Comparison of ENCODE assay signal across 1 cellular context in the genomic region with DNA sequence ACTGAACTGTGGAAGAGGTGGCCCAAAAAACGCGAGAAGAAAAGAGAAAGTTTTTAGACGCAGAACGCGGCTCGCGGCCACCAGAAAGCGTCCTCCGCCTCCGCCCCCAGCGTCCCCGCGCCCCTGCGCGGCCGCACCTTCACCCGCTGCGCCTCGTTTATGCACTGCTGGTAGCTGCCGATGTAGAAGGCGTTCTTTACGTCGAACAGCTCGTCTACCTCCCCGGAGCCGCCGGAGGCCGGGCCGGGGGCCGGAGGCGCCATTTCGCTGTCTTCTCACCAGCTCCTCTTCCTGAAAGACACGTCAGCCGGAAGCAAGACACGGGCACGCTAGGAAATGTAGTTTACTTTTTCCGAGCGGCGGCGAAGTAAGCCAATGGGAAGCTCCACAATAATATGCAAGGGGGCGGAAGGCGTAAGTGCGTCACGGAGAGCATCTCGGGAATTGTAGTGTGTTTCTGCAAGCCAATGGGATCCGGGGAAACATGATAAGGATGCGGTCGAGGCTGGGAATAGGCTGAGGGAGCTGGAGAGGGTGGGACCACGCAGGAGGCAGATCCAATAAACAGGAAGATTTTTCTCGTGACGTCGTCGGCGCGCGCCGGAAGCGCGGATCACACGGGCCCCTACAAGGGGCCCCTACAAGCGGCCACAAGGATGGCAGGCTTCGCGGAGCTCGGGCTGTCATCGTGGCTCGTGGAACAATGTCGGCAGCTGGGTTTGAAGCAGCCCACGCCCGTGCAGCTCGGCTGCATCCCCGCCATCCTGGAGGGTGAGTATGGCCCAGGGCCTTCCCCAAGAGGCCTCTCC.
TF ChIP-seq lines count a peak whose summit lies in the region.

A gene (minus strand): TSS at position 302 of the 809 bp plus-strand sequence. CDS start 39 bp downstream, at position 263.
A gene with protein sequence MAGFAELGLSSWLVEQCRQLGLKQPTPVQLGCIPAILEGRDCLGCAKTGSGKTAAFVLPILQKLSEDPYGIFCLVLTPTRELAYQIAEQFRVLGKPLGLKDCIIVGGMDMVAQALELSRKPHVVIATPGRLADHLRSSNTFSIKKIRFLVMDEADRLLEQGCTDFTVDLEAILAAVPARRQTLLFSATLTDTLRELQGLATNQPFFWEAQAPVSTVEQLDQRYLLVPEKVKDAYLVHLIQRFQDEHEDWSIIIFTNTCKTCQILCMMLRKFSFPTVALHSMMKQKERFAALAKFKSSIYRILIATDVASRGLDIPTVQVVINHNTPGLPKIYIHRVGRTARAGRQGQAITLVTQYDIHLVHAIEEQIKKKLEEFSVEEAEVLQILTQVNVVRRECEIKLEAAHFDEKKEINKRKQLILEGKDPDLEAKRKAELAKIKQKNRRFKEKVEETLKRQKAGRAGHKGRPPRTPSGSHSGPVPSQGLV (plus strand): TSS at position 630 of the 809 bp plus-strand sequence. CDS start 27 bp downstream, at position 657.

TF ChIP-seq in K562, 482 proteins besides CTCF, POLR2A, EP300 and RAD21 (continued from another document and continues in another):
- TF ChIP-seq, protein P1, sequence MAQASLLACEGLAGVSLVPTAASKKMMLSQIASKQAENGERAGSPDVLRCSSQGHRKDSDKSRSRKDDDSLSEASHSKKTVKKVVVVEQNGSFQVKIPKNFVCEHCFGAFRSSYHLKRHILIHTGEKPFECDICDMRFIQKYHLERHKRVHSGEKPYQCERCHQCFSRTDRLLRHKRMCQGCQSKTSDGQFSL (CRISPR knock-in tag; IDR thresholded peaks at IDR 0.05) = no peak
- TF ChIP-seq, protein P1 (tag; IDR thresholded peaks at IDR 0.05) = no peak
- TF ChIP-seq ARID2 (IDR thresholded peaks at IDR 0.05) (no peak), ZNF717 (CRISPR knock-in tag; IDR thresholded peaks at IDR 0.05) (no peak), RBFOX2 (IDR thresholded peaks at IDR 0.05; ENCODE audit: low read depth, low read length) (peak; percentile 100), HMGN3 (IDR thresholded peaks at IDR 0.05; ENCODE audit: borderline replicate concordance, extremely low read depth, insufficient read length, low read depth, low read length) (peak; percentile 35), SMARCA4 (IDR thresholded peaks at IDR 0.05) (no peak), KAT8 (IDR thresholded peaks at IDR 0.05; ENCODE audit: low read depth) (peak; percentile 65; the same call in 1 of the 2 replicates), ZNF212 (CRISPR knock-in tag; IDR thresholded peaks at IDR 0.05) (no peak), MCM7 (IDR thresholded peaks at IDR 0.05) (no peak), CREB1 (IDR thresholded peaks at IDR 0.05) (no peak; the same call in none of the 2 replicates), CREB1 (CRISPR knock-in tag; IDR thresholded peaks at IDR 0.05) (peak; percentile 98), MCM5 (IDR thresholded peaks at IDR 0.05; ENCODE audit: low read depth) (no peak), RCOR1 (IDR thresholded peaks at IDR 0.05; ENCODE audit: borderline replicate concordance in 1 of 2, low read depth in 2 of 2, low read length in 2 of 2) (no peak), MTF1 (CRISPR knock-in tag; IDR thresholded peaks at IDR 0.05; ENCODE audit: borderline replicate concordance) (no peak), MEF2A (IDR thresholded peaks at IDR 0.05; ENCODE audit: control insufficient read depth, low read depth, low read length) (no peak), NFIC (IDR thresholded peaks at IDR 0.05) (no peak), DNMT1 (IDR thresholded peaks at IDR 0.05) (no peak), POU5F1 (IDR thresholded peaks at IDR 0.05; ENCODE audit: borderline replicate concordance, low read depth, low read length, partially characterized antibody) (peak; percentile 79), NEUROD1 (IDR thresholded peaks at IDR 0.05; ENCODE audit: borderline replicate concordance, low read depth, low read length, partially characterized antibody) (peak; percentile 84), HIVEP1 (CRISPR knock-in tag; IDR thresholded peaks at IDR 0.05) (no peak), MBD2 (IDR thresholded peaks at IDR 0.05; ENCODE audit: borderline replicate concordance, low read depth) (peak; percentile 100), ZNF134 (CRISPR knock-in tag; conservative IDR thresholded peaks at IDR 0.05) (no peak), ZEB2 (IDR thresholded peaks at IDR 0.05) (no peak), POLR2AphosphoS2 (IDR thresholded peaks at IDR 0.05; ENCODE audit: low read length) (no peak; the same call in 1 of the 2 replicates)
- TF ChIP-seq, protein P2, sequence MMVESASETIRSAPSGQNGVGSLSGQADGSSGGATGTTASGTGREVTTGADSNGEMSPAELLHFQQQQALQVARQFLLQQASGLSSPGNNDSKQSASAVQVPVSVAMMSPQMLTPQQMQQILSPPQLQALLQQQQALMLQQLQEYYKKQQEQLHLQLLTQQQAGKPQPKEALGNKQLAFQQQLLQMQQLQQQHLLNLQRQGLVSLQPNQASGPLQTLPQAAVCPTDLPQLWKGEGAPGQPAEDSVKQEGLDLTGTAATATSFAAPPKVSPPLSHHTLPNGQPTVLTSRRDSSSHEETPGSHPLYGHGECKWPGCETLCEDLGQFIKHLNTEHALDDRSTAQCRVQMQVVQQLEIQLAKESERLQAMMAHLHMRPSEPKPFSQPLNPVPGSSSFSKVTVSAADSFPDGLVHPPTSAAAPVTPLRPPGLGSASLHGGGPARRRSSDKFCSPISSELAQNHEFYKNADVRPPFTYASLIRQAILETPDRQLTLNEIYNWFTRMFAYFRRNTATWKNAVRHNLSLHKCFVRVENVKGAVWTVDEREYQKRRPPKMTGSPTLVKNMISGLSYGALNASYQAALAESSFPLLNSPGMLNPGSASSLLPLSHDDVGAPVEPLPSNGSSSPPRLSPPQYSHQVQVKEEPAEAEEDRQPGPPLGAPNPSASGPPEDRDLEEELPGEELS (CRISPR knock-in tag; IDR thresholded peaks at IDR 0.05; ENCODE audit: borderline replicate concordance) = no peak
- TF ChIP-seq, protein P3, sequence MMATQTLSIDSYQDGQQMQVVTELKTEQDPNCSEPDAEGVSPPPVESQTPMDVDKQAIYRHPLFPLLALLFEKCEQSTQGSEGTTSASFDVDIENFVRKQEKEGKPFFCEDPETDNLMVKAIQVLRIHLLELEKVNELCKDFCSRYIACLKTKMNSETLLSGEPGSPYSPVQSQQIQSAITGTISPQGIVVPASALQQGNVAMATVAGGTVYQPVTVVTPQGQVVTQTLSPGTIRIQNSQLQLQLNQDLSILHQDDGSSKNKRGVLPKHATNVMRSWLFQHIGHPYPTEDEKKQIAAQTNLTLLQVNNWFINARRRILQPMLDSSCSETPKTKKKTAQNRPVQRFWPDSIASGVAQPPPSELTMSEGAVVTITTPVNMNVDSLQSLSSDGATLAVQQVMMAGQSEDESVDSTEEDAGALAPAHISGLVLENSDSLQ (IDR thresholded peaks at IDR 0.05) = peak; percentile 99
- TF ChIP-seq, protein P4, sequence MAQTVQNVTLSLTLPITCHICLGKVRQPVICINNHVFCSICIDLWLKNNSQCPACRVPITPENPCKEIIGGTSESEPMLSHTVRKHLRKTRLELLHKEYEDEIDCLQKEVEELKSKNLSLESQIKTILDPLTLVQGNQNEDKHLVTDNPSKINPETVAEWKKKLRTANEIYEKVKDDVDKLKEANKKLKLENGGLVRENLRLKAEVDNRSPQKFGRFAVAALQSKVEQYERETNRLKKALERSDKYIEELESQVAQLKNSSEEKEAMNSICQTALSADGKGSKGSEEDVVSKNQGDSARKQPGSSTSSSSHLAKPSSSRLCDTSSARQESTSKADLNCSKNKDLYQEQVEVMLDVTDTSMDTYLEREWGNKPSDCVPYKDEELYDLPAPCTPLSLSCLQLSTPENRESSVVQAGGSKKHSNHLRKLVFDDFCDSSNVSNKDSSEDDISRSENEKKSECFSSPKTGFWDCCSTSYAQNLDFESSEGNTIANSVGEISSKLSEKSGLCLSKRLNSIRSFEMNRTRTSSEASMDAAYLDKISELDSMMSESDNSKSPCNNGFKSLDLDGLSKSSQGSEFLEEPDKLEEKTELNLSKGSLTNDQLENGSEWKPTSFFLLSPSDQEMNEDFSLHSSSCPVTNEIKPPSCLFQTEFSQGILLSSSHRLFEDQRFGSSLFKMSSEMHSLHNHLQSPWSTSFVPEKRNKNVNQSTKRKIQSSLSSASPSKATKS (CRISPR knock-in tag; IDR thresholded peaks at IDR 0.05) = no peak
- TF ChIP-seq, protein P5, sequence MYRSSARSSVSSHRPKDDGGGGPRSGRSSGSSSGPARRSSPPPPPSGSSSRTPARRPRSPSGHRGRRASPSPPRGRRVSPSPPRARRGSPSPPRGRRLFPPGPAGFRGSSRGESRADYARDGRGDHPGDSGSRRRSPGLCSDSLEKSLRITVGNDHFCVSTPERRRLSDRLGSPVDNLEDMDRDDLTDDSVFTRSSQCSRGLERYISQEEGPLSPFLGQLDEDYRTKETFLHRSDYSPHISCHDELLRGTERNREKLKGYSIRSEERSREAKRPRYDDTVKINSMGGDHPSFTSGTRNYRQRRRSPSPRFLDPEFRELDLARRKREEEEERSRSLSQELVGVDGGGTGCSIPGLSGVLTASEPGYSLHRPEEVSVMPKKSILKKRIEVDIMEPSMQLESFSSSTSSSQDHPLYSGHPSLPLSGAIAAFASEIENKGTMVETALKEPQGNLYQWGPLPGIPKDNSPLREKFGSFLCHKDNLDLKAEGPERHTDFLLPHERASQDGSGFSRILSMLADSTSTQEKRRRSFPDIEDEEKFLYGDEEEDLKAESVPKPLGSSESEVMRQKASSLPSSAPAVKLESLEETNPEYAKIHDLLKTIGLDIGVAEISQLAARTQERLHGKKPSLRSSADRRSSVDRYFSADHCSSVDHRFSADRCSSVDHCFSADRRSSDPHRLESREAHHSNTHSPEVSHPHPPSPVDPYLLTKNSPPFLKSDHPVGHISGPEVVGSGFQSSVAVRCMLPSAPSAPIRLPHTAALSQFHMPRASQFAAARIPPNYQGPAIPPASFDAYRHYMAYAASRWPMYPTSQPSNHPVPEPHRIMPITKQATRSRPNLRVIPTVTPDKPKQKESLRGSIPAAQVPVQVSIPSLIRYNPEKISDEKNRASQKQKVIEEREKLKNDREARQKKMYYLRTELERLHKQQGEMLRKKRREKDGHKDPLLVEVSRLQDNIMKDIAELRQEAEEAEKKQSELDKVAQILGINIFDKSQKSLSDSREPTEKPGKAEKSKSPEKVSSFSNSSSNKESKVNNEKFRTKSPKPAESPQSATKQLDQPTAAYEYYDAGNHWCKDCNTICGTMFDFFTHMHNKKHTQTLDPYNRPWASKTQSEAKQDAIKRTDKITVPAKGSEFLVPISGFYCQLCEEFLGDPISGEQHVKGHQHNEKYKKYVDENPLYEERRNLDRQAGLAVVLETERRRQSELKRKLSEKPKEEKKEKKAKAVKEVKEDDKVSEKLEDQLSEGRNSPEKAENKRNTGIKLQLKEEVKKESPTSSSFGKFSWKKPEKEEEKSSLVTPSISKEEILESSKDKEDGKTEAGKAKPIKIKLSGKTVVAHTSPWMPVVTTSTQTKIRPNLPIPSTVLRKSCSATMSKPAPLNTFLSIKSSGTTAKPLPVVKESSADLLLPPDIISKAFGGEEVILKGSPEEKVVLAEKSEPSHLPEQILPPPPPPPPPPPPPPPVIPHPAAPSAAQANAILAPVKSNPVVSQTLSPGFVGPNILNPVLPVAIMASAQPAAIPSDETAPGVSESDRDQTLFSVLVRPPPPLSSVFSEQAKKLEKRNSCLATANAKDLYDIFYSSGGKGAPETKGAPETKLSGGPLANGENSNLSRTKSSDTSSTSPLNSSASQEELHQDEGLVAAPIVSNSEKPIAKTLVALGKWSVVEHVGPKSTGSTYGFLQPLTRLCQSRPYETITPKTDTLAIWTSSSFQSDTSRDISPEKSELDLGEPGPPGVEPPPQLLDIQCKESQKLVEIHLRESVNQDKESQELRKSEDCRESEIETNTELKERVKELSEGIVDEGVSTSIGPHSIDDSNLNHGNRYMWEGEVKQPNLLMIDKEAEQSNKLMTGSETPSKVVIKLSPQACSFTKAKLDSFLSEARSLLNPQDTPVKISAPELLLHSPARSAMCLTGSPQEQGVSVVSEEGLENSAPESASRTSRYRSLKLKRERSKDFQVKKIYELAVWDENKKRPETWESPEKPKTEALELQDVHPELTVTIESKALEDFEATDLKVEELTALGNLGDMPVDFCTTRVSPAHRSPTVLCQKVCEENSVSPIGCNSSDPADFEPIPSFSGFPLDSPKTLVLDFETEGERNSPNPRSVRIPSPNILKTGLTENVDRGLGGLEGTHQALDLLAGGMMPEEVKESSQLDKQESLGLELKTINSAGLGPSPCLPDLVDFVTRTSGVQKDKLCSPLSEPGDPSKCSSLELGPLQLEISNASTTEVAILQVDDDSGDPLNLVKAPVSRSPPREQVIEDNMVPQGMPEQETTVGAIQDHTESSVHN (IDR thresholded peaks at IDR 0.05; ENCODE audit: borderline replicate concordance in 1 of 2, low read depth in 1 of 2) = no peak
- TF ChIP-seq, protein P6, sequence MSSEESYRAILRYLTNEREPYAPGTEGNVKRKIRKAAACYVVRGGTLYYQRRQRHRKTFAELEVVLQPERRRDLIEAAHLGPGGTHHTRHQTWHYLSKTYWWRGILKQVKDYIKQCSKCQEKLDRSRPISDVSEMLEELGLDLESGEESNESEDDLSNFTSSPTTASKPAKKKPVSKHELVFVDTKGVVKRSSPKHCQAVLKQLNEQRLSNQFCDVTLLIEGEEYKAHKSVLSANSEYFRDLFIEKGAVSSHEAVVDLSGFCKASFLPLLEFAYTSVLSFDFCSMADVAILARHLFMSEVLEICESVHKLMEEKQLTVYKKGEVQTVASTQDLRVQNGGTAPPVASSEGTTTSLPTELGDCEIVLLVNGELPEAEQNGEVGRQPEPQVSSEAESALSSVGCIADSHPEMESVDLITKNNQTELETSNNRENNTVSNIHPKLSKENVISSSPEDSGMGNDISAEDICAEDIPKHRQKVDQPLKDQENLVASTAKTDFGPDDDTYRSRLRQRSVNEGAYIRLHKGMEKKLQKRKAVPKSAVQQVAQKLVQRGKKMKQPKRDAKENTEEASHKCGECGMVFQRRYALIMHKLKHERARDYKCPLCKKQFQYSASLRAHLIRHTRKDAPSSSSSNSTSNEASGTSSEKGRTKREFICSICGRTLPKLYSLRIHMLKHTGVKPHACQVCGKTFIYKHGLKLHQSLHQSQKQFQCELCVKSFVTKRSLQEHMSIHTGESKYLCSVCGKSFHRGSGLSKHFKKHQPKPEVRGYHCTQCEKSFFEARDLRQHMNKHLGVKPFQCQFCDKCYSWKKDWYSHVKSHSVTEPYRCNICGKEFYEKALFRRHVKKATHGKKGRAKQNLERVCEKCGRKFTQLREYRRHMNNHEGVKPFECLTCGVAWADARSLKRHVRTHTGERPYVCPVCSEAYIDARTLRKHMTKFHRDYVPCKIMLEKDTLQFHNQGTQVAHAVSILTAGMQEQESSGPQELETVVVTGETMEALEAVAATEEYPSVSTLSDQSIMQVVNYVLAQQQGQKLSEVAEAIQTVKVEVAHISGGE (CRISPR knock-in tag; IDR thresholded peaks at IDR 0.05) = peak in 1 of 3 experiments; percentile 75; a peak in 1 of 6 replicates
- TF ChIP-seq, protein P7, sequence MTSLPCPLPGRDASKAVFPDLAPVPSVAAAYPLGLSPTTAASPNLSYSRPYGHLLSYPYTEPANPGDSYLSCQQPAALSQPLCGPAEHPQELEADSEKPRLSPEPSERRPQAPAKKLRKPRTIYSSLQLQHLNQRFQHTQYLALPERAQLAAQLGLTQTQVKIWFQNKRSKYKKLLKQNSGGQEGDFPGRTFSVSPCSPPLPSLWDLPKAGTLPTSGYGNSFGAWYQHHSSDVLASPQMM (CRISPR knock-in tag; IDR thresholded peaks at IDR 0.05) = no peak
